In genomic region chr14:93037354-93037753, GRCh38 we compare ENCODE assay signal across 11 cellular contexts.
DNase-seq lines count a peak whose midpoint lies in the region; ATAC-seq lines count a peak whose summit lies in the region.
"Had no signal": no experiment of that assay in that cellular context is flagged by ENCODE, and none has a peak within 500 bp of the region (broad histone marks: within the 10 kb centered on the region; RNA-seq: fewer than 3 reads in every experiment).

No MANE protein-coding gene starts in this region.

- no peaks in the 10 kb centered on the region for H3K9me3 Mint-ChIP-seq in activated T-cell treated with anti-CD3 and anti-CD28 coated beads, Interleukin-2, amount 50 U/mL, for 24 hours
- no peaks in the 10 kb centered on the region for H3K9me3 Mint-ChIP-seq in activated T-helper 17 cell treated with anti-CD3 and anti-CD28 coated beads, Interleukin-2, amount 50 U/mL, for 72 hours
- no peaks in the 10 kb centered on the region for H3K9me3 Mint-ChIP-seq in stimulated activated naive B cell treated with anti-CD40 and anti-IgM and Interleukin-4, amounts not matched to agents 10 μg/mL and 1 μg/mL and 100 μg/mL, for 72 hours

- peak overlapping the region; percentile 99 for H3K27ac ChIP-seq in layer of hippocampus (ENCODE audit: low read depth, low read length)
- peak overlapping the region; percentile 99 for H3K27ac ChIP-seq in temporal lobe (ENCODE audit: low read depth, low read length)
- H3K27ac ChIP-seq: KMS-11 had no signal

- no peak for DNase-seq in activated T-cell treated with anti-CD3 and anti-CD28 coated beads, Interleukin-2, amount 50 U/mL, for 24 hours
- no peak for DNase-seq in activated T-cell treated with anti-CD3 and anti-CD28 coated beads, Interleukin-2, amount 50 U/mL, for 48 hours
- no peak for DNase-seq in HUDEP-2 (lab: John Stamatoyannopoulos, UW; ENCODE audit: unreplicated experiment in 76 of 76)
- no peak for DNase-seq in stimulated activated naive B cell treated with anti-CD40 and anti-IgM and Interleukin-4, amounts not matched to agents 10 μg/mL and 1 μg/mL and 100 μg/mL, for 72 hours
- DNase-seq: ACHN, DMS79 treated with DMSO at 0.1 percent for 48 hours had no signal

- peaks cover 56% of the 10 kb centered on the region for H3K4me1 Mint-ChIP-seq in activated T-cell treated with anti-CD3 and anti-CD28 coated beads, Interleukin-2, amount 50 U/mL, for 24 hours (ENCODE audit: low read depth)
- peaks cover 18% of the 10 kb centered on the region for H3K4me1 Mint-ChIP-seq in activated T-helper 17 cell treated with anti-CD3 and anti-CD28 coated beads, Interleukin-2, amount 50 U/mL, for 72 hours
- H3K4me1 Mint-ChIP-seq in stimulated activated naive B cell treated with anti-CD40 and anti-IgM and Interleukin-4, amounts not matched to agents 10 μg/mL and 1 μg/mL and 100 μg/mL, for 72 hours, result peaks cover 59 to 82% of the 10 kb centered on the region in 2 donors

- H3K27me3 Mint-ChIP-seq in activated T-cell treated with anti-CD3 and anti-CD28 coated beads, Interleukin-2, amount 50 U/mL, for 24 hours, result no peaks in the 10 kb centered on the region
- no peaks in the 10 kb centered on the region for H3K27me3 Mint-ChIP-seq in activated T-helper 17 cell treated with anti-CD3 and anti-CD28 coated beads, Interleukin-2, amount 50 U/mL, for 72 hours
- H3K27me3 Mint-ChIP-seq in stimulated activated naive B cell treated with anti-CD40 and anti-IgM and Interleukin-4, amounts not matched to agents 10 μg/mL and 1 μg/mL and 100 μg/mL, for 72 hours, result no peaks in the 10 kb centered on the region

- H3K36me3 Mint-ChIP-seq in activated T-cell treated with anti-CD3 and anti-CD28 coated beads, Interleukin-2, amount 50 U/mL, for 24 hours (ENCODE audit: low read depth), result no peaks in the 10 kb centered on the region
- H3K36me3 Mint-ChIP-seq in activated T-helper 17 cell treated with anti-CD3 and anti-CD28 coated beads, Interleukin-2, amount 50 U/mL, for 72 hours (ENCODE audit: low read depth), result no peaks in the 10 kb centered on the region
- H3K36me3 Mint-ChIP-seq in stimulated activated naive B cell treated with anti-CD40 and anti-IgM and Interleukin-4, amounts not matched to agents 10 μg/mL and 1 μg/mL and 100 μg/mL, for 72 hours, result peaks cover under 1 to 13% of the 10 kb centered on the region in 2 donors

- no peaks in the 10 kb centered on the region for H3K27me3 ChIP-seq in layer of hippocampus (ENCODE audit: control insufficient read depth, insufficient read depth, low read length)

- H3K27ac Mint-ChIP-seq in activated T-cell treated with anti-CD3 and anti-CD28 coated beads, Interleukin-2, amount 50 U/mL, for 24 hours, result peak overlapping the region; percentile 73
- H3K27ac Mint-ChIP-seq in activated T-helper 17 cell treated with anti-CD3 and anti-CD28 coated beads, Interleukin-2, amount 50 U/mL, for 72 hours, result peak overlapping the region; percentile 25
- no peak overlapping the region for H3K27ac Mint-ChIP-seq in stimulated activated naive B cell treated with anti-CD40 and anti-IgM and Interleukin-4, amounts not matched to agents 10 μg/mL and 1 μg/mL and 100 μg/mL, for 72 hours

- H3K4me3 Mint-ChIP-seq in activated T-cell treated with anti-CD3 and anti-CD28 coated beads, Interleukin-2, amount 50 U/mL, for 24 hours, result no peak overlapping the region
- no peak overlapping the region for H3K4me3 Mint-ChIP-seq in activated T-helper 17 cell treated with anti-CD3 and anti-CD28 coated beads, Interleukin-2, amount 50 U/mL, for 72 hours
- H3K4me3 Mint-ChIP-seq in stimulated activated naive B cell treated with anti-CD40 and anti-IgM and Interleukin-4, amounts not matched to agents 10 μg/mL and 1 μg/mL and 100 μg/mL, for 72 hours, result no peak overlapping the region

- ATAC-seq in activated T-helper 17 cell treated with anti-CD3 and anti-CD28 coated beads, Interleukin-2, amount 50 U/mL, for 72 hours (replicated peaks), result no peak
- no peak for ATAC-seq in GM19351 (IDR thresholded peaks at IDR 0.05; ENCODE audit: unreplicated experiment)
- no peak for ATAC-seq in stimulated activated naive B cell treated with anti-CD40 and anti-IgM and Interleukin-4, amounts not matched to agents 10 μg/mL and 1 μg/mL and 100 μg/mL, for 72 hours (replicated peaks)
